8 cellular contexts compared by ENCODE assay signal in genomic region chrX:134548257-134548732, GRCh38.
A peak's percentile ranks its signal among the peaks of the same experiment; 100 is the strongest.
DNase-seq lines count a peak whose midpoint lies in the region; ATAC-seq and TF ChIP-seq lines count a peak whose summit lies in the region.

No MANE protein-coding gene starts in this region.

- H3K27ac ChIP-seq in A673 (ENCODE audit: low read depth, low read length, poor library complexity, severe bottlenecking) (peak overlapping the region; percentile 84), SK-N-MC (peak overlapping the region; percentile 20; the same call in 1 of the 2 replicates), stomach smooth muscle (ENCODE audit: low read length) (no peak overlapping the region)

- H3K9ac ChIP-seq in SK-N-MC (ENCODE audit: insufficient read length): peak overlapping the region; percentile 62
- peak overlapping the region in 1 of 2 donors; percentile 38 for H3K9ac ChIP-seq in stomach smooth muscle (ENCODE audit: low read length in 2 of 2)

- H3K27me3 ChIP-seq in A673 (replicated peaks; ENCODE audit: insufficient read depth, low read depth, low read length, poor library complexity) (no peaks in the 10 kb centered on the region), stomach smooth muscle (ENCODE audit: control insufficient read depth in 1 of 2, insufficient read depth in 2 of 2, low read length in 2 of 2) (peaks cover 54% of the 10 kb centered on the region in 2 donors)

- CTCF ChIA-PET in A673 (lab: Charles Lee): no interaction called here

- H3K4me1 ChIP-seq in A673 (ENCODE audit: insufficient read depth, low read length, poor library complexity, severe bottlenecking): peaks cover 20% of the 10 kb centered on the region
- H3K4me1 ChIP-seq in stomach smooth muscle (ENCODE audit: control insufficient read depth, insufficient read depth, low read length): peaks cover 2% of the 10 kb centered on the region

- BruUV-seq in A673 (replicated peaks; lab: Mats Ljungman, UMichigan): no TSS peak

- peak overlapping the region; percentile 58 for H3K4me3 ChIP-seq in A673 (ENCODE audit: low read depth, low read length, poor library complexity, severe bottlenecking)
- H3K4me3 ChIP-seq in SK-N-MC: peak overlapping the region; percentile 83
- peak overlapping the region; percentile 81 for H3K4me3 ChIP-seq in fibroblast of villous mesenchyme (ENCODE audit: low read depth, low read length)
- peak overlapping the region; percentile 60 to 71 for H3K4me3 ChIP-seq in stomach smooth muscle (ENCODE audit: low read length in 2 of 2)

- intact Hi-C loops in A673 (cut with micrococcal nuclease; ENCODE audit: unreplicated experiment): no loop called here

- POLR2A ChIA-PET in A673 (lab: Charles Lee; ENCODE audit: low non-redundant PET): no interaction called here

- DNase-seq in A673 (ENCODE audit: low spot score) (no peak), SK-N-MC (ENCODE audit: low read depth, low spot score) (no peak), fibroblast of villous mesenchyme (ENCODE audit: low read depth) (no peak), NCI-H524 treated with DMSO at 0.1 percent for 48 hours (lab: John Stamatoyannopoulos, UW) (no peak)
- DNase-seq in activated effector memory CD4-positive, alpha-beta T cell treated with Interleukin-2 at 50 U/mL for 16 hours: no peak

- H3K36me3 ChIP-seq in A673 (ENCODE audit: insufficient read depth, low read length, poor library complexity, severe bottlenecking) (no peaks in the 10 kb centered on the region), SK-N-MC (ENCODE audit: insufficient read depth, low read length) (peaks cover 3% of the 10 kb centered on the region; the same call in 1 of the 2 replicates), stomach smooth muscle (ENCODE audit: control insufficient read depth in 2 of 2, insufficient read depth in 2 of 2, low read length in 2 of 2) (no peaks in the 10 kb centered on the region)

- H3K9me3 ChIP-seq in A673 (ENCODE audit: low read depth, low read length, poor library complexity, severe bottlenecking) (no peaks in the 10 kb centered on the region), SK-N-MC (ENCODE audit: low read depth, low read length) (no peaks in the 10 kb centered on the region), stomach smooth muscle (ENCODE audit: control insufficient read depth in 2 of 2, low read length in 2 of 2) (no peaks in the 10 kb centered on the region)

- no peak for TF ChIP-seq CTCF in A673 (conservative IDR thresholded peaks at IDR 0.05; ENCODE audit: low read depth, low read length)
- TF ChIP-seq CTCF in fibroblast of villous mesenchyme (IDR thresholded peaks at IDR 0.05; ENCODE audit: insufficient read depth, low read depth, low read length): no peak

- ATAC-seq in GM18870 (IDR thresholded peaks at IDR 0.05; ENCODE audit: unreplicated experiment): peak; percentile 39
- no peak for ATAC-seq in HG02852 (IDR thresholded peaks at IDR 0.05; ENCODE audit: unreplicated experiment)
